Comparison of ENCODE assay signal across 1 cellular context in genomic region chr11:98734686-98735085, GRCh38.
TF ChIP-seq lines count a peak whose summit lies in the region.

No MANE protein-coding gene starts in this region.

TF ChIP-seq in H1, 55 proteins besides CTCF, POLR2A, EP300 and RAD21 (continued from another document):
- no peak for TF ChIP-seq E2F6 (IDR thresholded peaks at IDR 0.05)
- no peak for TF ChIP-seq CBX5 (IDR thresholded peaks at IDR 0.05; ENCODE audit: low read depth, low read length)
